Comparison of ENCODE assay signal across 8 cellular contexts in the genomic region with DNA sequence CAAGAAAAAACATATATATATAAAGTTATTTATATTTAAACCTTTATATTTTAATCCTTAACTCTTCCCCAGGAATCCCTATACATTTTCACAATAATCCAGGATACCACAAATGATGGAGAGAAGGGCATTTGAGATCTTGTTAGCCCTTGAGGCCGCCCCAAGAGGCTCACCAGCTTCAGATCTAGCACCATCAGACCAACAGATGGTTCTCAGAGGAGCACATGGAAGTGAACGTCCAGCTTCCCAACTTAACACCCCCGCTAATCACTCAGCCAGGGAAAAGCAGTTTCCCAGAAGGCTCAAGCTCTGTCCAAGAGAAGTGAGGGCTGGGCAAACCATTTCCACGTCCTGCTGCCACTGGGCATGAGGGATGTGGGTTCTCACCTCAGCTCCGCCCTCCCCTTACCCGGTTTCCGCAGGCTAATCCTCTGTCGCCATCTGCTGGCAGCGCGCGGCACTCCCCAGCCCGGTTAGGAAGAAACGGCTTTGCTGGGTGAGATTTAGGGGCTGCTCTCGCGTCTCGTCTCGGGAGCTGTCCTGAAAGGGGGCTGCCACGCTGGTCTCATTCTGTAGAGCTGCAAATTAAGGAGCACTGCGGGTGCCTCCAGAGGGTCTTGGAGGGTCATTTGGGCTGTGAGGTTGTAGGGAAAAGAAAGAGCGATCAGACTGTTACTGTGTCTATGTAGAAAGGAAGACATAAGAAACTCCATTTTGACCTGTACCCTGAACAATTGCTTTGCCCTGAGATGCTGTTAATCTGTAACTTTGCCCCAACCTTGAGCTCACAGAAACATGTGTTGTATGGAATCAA. TPM values are rescaled to one million over a fixed set of nuclear protein-coding genes. Genes with fewer than 3 reads are reported as not detected.
DNase-seq lines count a peak whose midpoint lies in the region; ATAC-seq and TF ChIP-seq lines count a peak whose summit lies in the region.

No MANE protein-coding gene starts in this region.

- H3K9me2 ChIP-seq in OCI-LY7 (ENCODE audit: insufficient read depth, low read length), result no peaks in the 10 kb centered on the region

- H4K20me1 ChIP-seq in OCI-LY7 (ENCODE audit: insufficient read depth, low read length), result no peaks in the 10 kb centered on the region

- H2AFZ ChIP-seq in OCI-LY7 (ENCODE audit: low read length), result 0 out of 2 replicates have a peak overlapping the region, but pooled peaks have one; percentile 3

- intact Hi-C loops in CD8-positive, alpha-beta T cell (cut with DNase I, micrococcal nuclease), result loop anchor here (1.0 to 5.0 kb wide), 6 partner anchors 39 to 484 kb away; no protein-coding TSS in a partner anchor
- intact Hi-C loops in OCI-LY7 (cut with micrococcal nuclease; ENCODE audit: unreplicated experiment) (loop anchor here (1.0 to 10.0 kb wide), 8 partner anchors 33 to 484 kb away; no protein-coding TSS in a partner anchor), natural killer cell (cut with micrococcal nuclease) (loop anchor here (1.0 to 5.0 kb wide), 5 partner anchors 39 to 482 kb away; no protein-coding TSS in a partner anchor)

- no peak overlapping the region for H3K4me3 ChIP-seq in CD8-positive, alpha-beta T cell (ENCODE audit: low read depth, low read length)
- no peak overlapping the region for H3K4me3 ChIP-seq in OCI-LY7 (ENCODE audit: low read depth, low read length, poor library complexity, severe bottlenecking)

- POLR2A ChIA-PET in CD8-positive, alpha-beta T cell (lab: Charles Lee), result interaction anchor here (0.6 to 1.7 kb wide), 3 partner anchors 39 to 82 kb away, joined by 3 to 5 read pairs (median 3); no protein-coding TSS in a partner anchor
- POLR2A ChIA-PET in OCI-LY7 (lab: Charles Lee), result interaction anchor here (0.6 to 1.7 kb wide), 2 partner anchors 28 to 110 kb away, joined by 3 to 4 read pairs; no protein-coding TSS in a partner anchor

- H3K27ac ChIP-seq in CD8-positive, alpha-beta T cell (ENCODE audit: low read depth, low read length), result no peak overlapping the region
- H3K27ac ChIP-seq in OCI-LY7 (ENCODE audit: low read depth, low read length, poor library complexity, severe bottlenecking), result no peak overlapping the region

- no peaks in the 10 kb centered on the region for H3K27me3 ChIP-seq in CD8-positive, alpha-beta T cell (ENCODE audit: insufficient read depth, low read length)

- peaks cover 8% of the 10 kb centered on the region for H3K4me1 Mint-ChIP-seq in CD8-positive, alpha-beta T cell (ENCODE audit: low read depth)
- peaks cover 8 to 11% of the 10 kb centered on the region in 2 donors for H3K4me1 Mint-ChIP-seq in natural killer cell
- H3K4me1 Mint-ChIP-seq in stimulated activated effector memory CD8-positive, alpha-beta T cell treated with anti-CD3 and anti-CD28 coated beads, Interleukin-12 subunit alpha, Interleukin-12 subunit beta, amount 100 ng/mL, for 72 hours, result peaks cover 11% of the 10 kb centered on the region

- peaks cover 57% of the 10 kb centered on the region for H3K36me3 Mint-ChIP-seq in CD8-positive, alpha-beta T cell
- H3K36me3 Mint-ChIP-seq in natural killer cell, result peaks cover 18% of the 10 kb centered on the region
- peaks cover 21% of the 10 kb centered on the region for H3K36me3 Mint-ChIP-seq in stimulated activated effector memory CD8-positive, alpha-beta T cell treated with anti-CD3 and anti-CD28 coated beads, Interleukin-12 subunit alpha, Interleukin-12 subunit beta, amount 100 ng/mL, for 72 hours

- no peaks in the 10 kb centered on the region for H3K27me3 Mint-ChIP-seq in CD8-positive, alpha-beta T cell (ENCODE audit: low read depth)
- no peaks in the 10 kb centered on the region for H3K27me3 Mint-ChIP-seq in natural killer cell (ENCODE audit: low read depth in 2 of 2)

- ATAC-seq in CD8-positive, alpha-beta T cell, result peak; percentile 100
- ATAC-seq in GM21360 (IDR thresholded peaks at IDR 0.05; ENCODE audit: unreplicated experiment) (peak; percentile 87), esophagus mucosa (peak; percentile 91), natural killer cell (peak; percentile 99 to 100 (median 100))
- ATAC-seq in stimulated activated effector memory CD8-positive, alpha-beta T cell treated with anti-CD3 and anti-CD28 coated beads, Interleukin-12 subunit alpha, Interleukin-12 subunit beta, amount 100 ng/mL, for 72 hours, result peak; percentile 99

- peak; percentile 80 to 93 (median 87) for DNase-seq in CD8-positive, alpha-beta T cell
- peak; percentile 74 for DNase-seq in HPDE6-E6E7 (ENCODE audit: extremely low spot score)
- peak; percentile 84 for DNase-seq in OCI-LY7 (ENCODE audit: low spot score)
- DNase-seq in activated T-cell treated with anti-CD3 and anti-CD28 coated beads for 24 hours (ENCODE audit: low read depth), result peak; percentile 82
- DNase-seq in natural killer cell, result peak; percentile 88
- DNase-seq in stimulated activated effector memory CD8-positive, alpha-beta T cell treated with anti-CD3 and anti-CD28 coated beads, Interleukin-12 subunit alpha, Interleukin-12 subunit beta, amount 100 ng/mL, for 72 hours (ENCODE audit: low spot score in 2 of 2), result peak; percentile 94 to 96

- H3K4me2 ChIP-seq in OCI-LY7 (ENCODE audit: low read length), result peak overlapping the region; percentile 31; the same call in 1 of the 2 replicates

- no TSS peak for BruUV-seq in OCI-LY7 (replicated peaks; lab: Mats Ljungman, UMichigan)

- CTCF ChIA-PET in CD8-positive, alpha-beta T cell (lab: Charles Lee), result interaction anchor here (0.6 to 3.6 kb wide), 42 partner anchors 9 to 530 kb away, joined by 3 to 39 read pairs (median 6); partner anchors contain the start of genes DTX4 and FAM111B
- CTCF ChIA-PET in OCI-LY7 (lab: Charles Lee; ENCODE audit: unreplicated experiment), result interaction anchor here (0.7 to 1.1 kb wide), 3 partner anchors 20 to 78 kb away, joined by 3 to 4 read pairs (median 4); no protein-coding TSS in a partner anchor

- peaks cover 4% of the 10 kb centered on the region for H3K9me3 Mint-ChIP-seq in CD8-positive, alpha-beta T cell
- H3K9me3 Mint-ChIP-seq in natural killer cell, result no peaks in the 10 kb centered on the region
- no peaks in the 10 kb centered on the region for H3K9me3 Mint-ChIP-seq in stimulated activated effector memory CD8-positive, alpha-beta T cell treated with anti-CD3 and anti-CD28 coated beads, Interleukin-12 subunit alpha, Interleukin-12 subunit beta, amount 100 ng/mL, for 72 hours

- H3K4me1 ChIP-seq in CD8-positive, alpha-beta T cell (ENCODE audit: insufficient read depth, low read length), result peaks cover 7% of the 10 kb centered on the region
- no peaks in the 10 kb centered on the region for H3K4me1 ChIP-seq in OCI-LY7 (ENCODE audit: insufficient read depth, low read length, poor library complexity, severe bottlenecking)

- peak overlapping the region; percentile 55 for H3K27ac Mint-ChIP-seq in CD8-positive, alpha-beta T cell
- peak overlapping the region; percentile 14 to 64 for H3K27ac Mint-ChIP-seq in natural killer cell
- peak overlapping the region; percentile 65 for H3K27ac Mint-ChIP-seq in stimulated activated effector memory CD8-positive, alpha-beta T cell treated with anti-CD3 and anti-CD28 coated beads, Interleukin-12 subunit alpha, Interleukin-12 subunit beta, amount 100 ng/mL, for 72 hours

- peaks cover 11% of the 10 kb centered on the region for H3K36me3 ChIP-seq in CD8-positive, alpha-beta T cell (ENCODE audit: insufficient read depth, low read length)
- peaks cover 45% of the 10 kb centered on the region for H3K36me3 ChIP-seq in OCI-LY7 (ENCODE audit: insufficient read depth, low read length)

- H3K4me3 Mint-ChIP-seq in CD8-positive, alpha-beta T cell, result peak overlapping the region; percentile 66
- H3K4me3 Mint-ChIP-seq in natural killer cell, result peak overlapping the region; percentile 38
- H3K4me3 Mint-ChIP-seq in stimulated activated effector memory CD8-positive, alpha-beta T cell treated with anti-CD3 and anti-CD28 coated beads, Interleukin-12 subunit alpha, Interleukin-12 subunit beta, amount 100 ng/mL, for 72 hours, result peak overlapping the region; percentile 56

- H3K79me2 ChIP-seq in OCI-LY7 (ENCODE audit: insufficient read depth, low read depth, low read length), result no peaks in the 10 kb centered on the region

- TF ChIP-seq CTCF in CD8-positive, alpha-beta T cell (IDR thresholded peaks at IDR 0.05), result peak; percentile 98
- TF ChIP-seq CTCF in OCI-LY7 (conservative IDR thresholded peaks at IDR 0.05; ENCODE audit: low read length) (peak; percentile 97), natural killer cell (IDR thresholded peaks at IDR 0.05) (peak; percentile 97)

- H3K9me3 ChIP-seq in CD8-positive, alpha-beta T cell (ENCODE audit: low read length), result no peaks in the 10 kb centered on the region
- H3K9me3 ChIP-seq in OCI-LY7 (ENCODE audit: low read length), result peaks cover 35% of the 10 kb centered on the region

RNA-seq across cellular contexts. Expression of gene FAM111A, which starts 6.8 kb away (rescaled TPM):
- total RNA-seq in CD8-positive, alpha-beta T cell, result 10 to 100 TPM; 23.3 to 33.4 TPM
- total RNA-seq in OCI-LY7 (2014; rRNA removed; shearing (Covaris generic)), result 80.8 and 83.9 TPM in 2 replicates
- 93.7 and 99.8 TPM in 2 replicates for total RNA-seq in OCI-LY7 (2022)
- 7.5 TPM for total RNA-seq in esophagus mucosa
- 100 to 1,000 TPM in 2 of 3 donors, 10 to 100 TPM in 1; 93.7 to 125 (median 102) TPM for total RNA-seq in natural killer cell

RNA-seq across cellular contexts. Expression of gene FAM111B, which starts 28.8 kb away (rescaled TPM):
- total RNA-seq in CD8-positive, alpha-beta T cell, result under 1 TPM; 0.22 to 0.57 TPM
- 30.3 and 37.6 TPM in 2 replicates for total RNA-seq in OCI-LY7 (2014; rRNA removed; shearing (Covaris generic))
- total RNA-seq in OCI-LY7 (2022) (38.1 and 39.8 TPM in 2 replicates), esophagus mucosa (9.6 TPM), natural killer cell (1 to 10 TPM; 1.2 to 1.9 (median 1.4) TPM)

RNA-seq across cellular contexts. Expression of gene DTX4, which starts 36.1 kb away (rescaled TPM):
- under 1 TPM; 0.68 to 0.97 TPM for total RNA-seq in CD8-positive, alpha-beta T cell
- 0.70 and 1.4 TPM in 2 replicates for total RNA-seq in OCI-LY7 (2014; rRNA removed; shearing (Covaris generic))
- 9.4 and 9.9 TPM in 2 replicates for total RNA-seq in OCI-LY7 (2022)
- 3.3 TPM for total RNA-seq in esophagus mucosa
- total RNA-seq in natural killer cell, result under 1 TPM; 0.21 to 0.90 (median 0.59) TPM

RNA-seq across cellular contexts. Expression of gene GLYATL1B, which starts 49.7 kb away (rescaled TPM):
- total RNA-seq in CD8-positive, alpha-beta T cell, result not detected
- 0.59 TPM in 1 of 2 replicates, not detected in the other for total RNA-seq in OCI-LY7 (2014; rRNA removed; shearing (Covaris generic))
- not detected in 2 replicates for total RNA-seq in OCI-LY7 (2022)
- total RNA-seq in esophagus mucosa, result not detected
- not detected for total RNA-seq in natural killer cell
